9 cellular contexts compared by ENCODE assay signal in genomic region chr9:75134495-75134894, GRCh38.
"Had no signal": no experiment of that assay in that cellular context is flagged by ENCODE, and none has a peak within 500 bp of the region (broad histone marks: within the 10 kb centered on the region; RNA-seq: fewer than 3 reads in every experiment).

No MANE protein-coding gene starts in this region.

- H3K9me3 ChIP-seq: esophagus squamous epithelium, sigmoid colon, spleen had no signal

- H3K27ac Mint-ChIP-seq: activated naive CD4-positive, alpha-beta T cell treated with anti-CD3 and anti-CD28 coated beads, Interleukin-2, amount 10 ng/mL, durations not matched to agents 7 days and 5 days had no signal

- H3K27me3 ChIP-seq: esophagus squamous epithelium, hepatocyte, sigmoid colon, spleen had no signal

- H3K27me3 Mint-ChIP-seq: activated naive CD4-positive, alpha-beta T cell treated with anti-CD3 and anti-CD28 coated beads, Interleukin-2, amount 10 ng/mL, durations not matched to agents 7 days and 5 days had no signal

- H3K4me2 ChIP-seq: hepatocyte had no signal

- H3K4me1 Mint-ChIP-seq: neural crest cell had no signal

- H3K4me3 Mint-ChIP-seq: activated naive CD4-positive, alpha-beta T cell treated with anti-CD3 and anti-CD28 coated beads, Interleukin-2, amount 10 ng/mL, durations not matched to agents 7 days and 5 days; neural crest cell; T-helper 2 cell treated with Interferon-gamma antibody and Interleukin-4, amounts not matched to agents 5 μg/mL and 100 μg/mL, for 36 hours had no signal

- H3K4me3 ChIP-seq: esophagus squamous epithelium, hepatocyte, sigmoid colon, spleen had no signal

- ATAC-seq: left ventricle myocardium superior had no signal

- H3K4me1 ChIP-seq: esophagus squamous epithelium, sigmoid colon had no signal

- H3K9me3 Mint-ChIP-seq: activated naive CD4-positive, alpha-beta T cell treated with anti-CD3 and anti-CD28 coated beads, Interleukin-2, amount 10 ng/mL, durations not matched to agents 7 days and 5 days; neural crest cell; T-helper 2 cell treated with Interferon-gamma antibody and Interleukin-4, amounts not matched to agents 5 μg/mL and 100 μg/mL, for 36 hours had no signal

- H2AFZ ChIP-seq: hepatocyte had no signal

- H3K27ac ChIP-seq: esophagus squamous epithelium, hepatocyte, sigmoid colon, spleen had no signal

- H3K79me2 ChIP-seq: hepatocyte had no signal

- DNase-seq: activated CD4-positive, CD25-positive, alpha-beta regulatory T cell; activated naive CD4-positive, alpha-beta T cell treated with anti-CD3 and anti-CD28 coated beads, Interleukin-2, amount 10 ng/mL, durations not matched to agents 7 days and 5 days; esophagus squamous epithelium; left ventricle myocardium superior; sigmoid colon; spleen had no signal
